In genomic region chr15:85335193-85335939, GRCh38 we compare ENCODE assay signal across 23 cellular contexts. TPM values are rescaled to one million over a fixed set of nuclear protein-coding genes. Genes with fewer than 3 reads are reported as not detected.
A peak's percentile ranks its signal among the peaks of the same experiment; 100 is the strongest.
DNase-seq lines count a peak whose midpoint lies in the region; ATAC-seq, FAIRE-seq and TF ChIP-seq lines count a peak whose summit lies in the region.
"Had no signal": no experiment of that assay in that cellular context is flagged by ENCODE, and none has a peak within 500 bp of the region (broad histone marks: within the 10 kb centered on the region; RNA-seq: fewer than 3 reads in every experiment).

No MANE protein-coding gene starts in this region.

- H3K36me3 Mint-ChIP-seq in WTC11, result no peaks in the 10 kb centered on the region
- H3K36me3 Mint-ChIP-seq: memory B cell had no signal

- in situ Hi-C loops in K562 (cut with MboI), result no loop called here

- TF ChIP-seq RAD21 in K562 (CRISPR knock-in tag; conservative IDR thresholded peaks at IDR 0.05 in 1 of 2, IDR thresholded peaks at IDR 0.05 in 1 of 2) (no peak), liver (IDR thresholded peaks at IDR 0.05) (no peak)

- H3K27ac ChIP-seq in left ventricle myocardium inferior (replicated peaks) (peak overlapping the region; percentile 95), K562 (ENCODE audit: extremely low read depth, low read depth, low read length) (no peak overlapping the region), liver (ENCODE audit: low read depth in 1 of 2, low read length in 2 of 2) (no peak overlapping the region), uterus (peak overlapping the region; percentile 32 to 97), spleen (no peak overlapping the region)
- H3K27ac ChIP-seq: stomach, vagina had no signal

- H3K4me3 ChIP-seq in left ventricle myocardium inferior (no peak overlapping the region), K562 (no peak overlapping the region), liver (ENCODE audit: low read depth in 1 of 3, low read length in 3 of 3) (no peak overlapping the region), uterus (no peak overlapping the region), spleen (no peak overlapping the region)
- H3K4me3 ChIP-seq: gastroesophageal sphincter, MG63, stomach, vagina had no signal

- POLR2A ChIA-PET in K562 (lab: Yijun Ruan, JAX) (interaction anchor here (0.9 to 1.3 kb wide), 2 partner anchors 9 to 19 kb away, joined by 3 to 4 read pairs; no protein-coding TSS in a partner anchor), WTC11 (lab: Charles Lee) (interaction anchor here (0.5 kb wide), 1 partner anchor 372 kb away, joined by 3 read pairs; no protein-coding TSS in a partner anchor)

- peaks cover 76% of the 10 kb centered on the region for H3K4me1 ChIP-seq in left ventricle myocardium inferior
- no peaks in the 10 kb centered on the region; a peak in 1 of 5 replicates for H3K4me1 ChIP-seq in K562 (replicated peaks in 1 of 2; ENCODE audit: control insufficient read depth in 2 of 2, insufficient read depth in 2 of 2, low read length in 2 of 2)
- H3K4me1 ChIP-seq in liver (ENCODE audit: control insufficient read depth in 4 of 4, insufficient read depth in 4 of 4, low read length in 3 of 4), result peaks cover 0 to 18% (median 8%) of the 10 kb centered on the region in 4 donors
- H3K4me1 ChIP-seq in uterus, result peaks cover 0 to 8% of the 10 kb centered on the region in 2 donors
- peaks cover 8 to 29% (median 21%) of the 10 kb centered on the region in 6 donors for H3K4me1 ChIP-seq in spleen

- no peak for FAIRE-seq in K562 (lab: Jason Lieb, UNC)

- DNase-seq in left ventricle myocardium inferior, result no peak
- no peak for DNase-seq in left ventricle myocardium superior
- no peak for DNase-seq in K562 (ENCODE audit: extremely low read depth in 1 of 4, low spot score in 3 of 4)
- no peak for DNase-seq in uterus
- DNase-seq in WTC11 (ENCODE audit: low spot score), result no peak
- DNase-seq in spleen, result no peak
- DNase-seq: ACHN; activated CD8-positive, alpha-beta memory T cell treated with anti-CD3 and anti-CD28 coated beads, Interleukin-2, amount 10 ng/mL, durations not matched to agents 7 days and 5 days; activated effector memory CD4-positive, alpha-beta T cell treated with Interleukin-2 at 50 U/mL for 16 hours; amygdala; CD4-positive, alpha-beta T cell; DMS79; MG63; NCI-H226; NK-92 treated with Interleukin-12 subunit alpha and Interleukin-12 subunit beta, amount 100 ng/mL, for 24 hours; retina; stomach had no signal

- H2AFZ ChIP-seq in K562 (ENCODE audit: low read depth, low read length), result no peak overlapping the region

- no peaks in the 10 kb centered on the region for H3K9me3 ChIP-seq in left ventricle myocardium inferior (replicated peaks)
- no peaks in the 10 kb centered on the region for H3K9me3 ChIP-seq in K562 (replicated peaks; ENCODE audit: control insufficient read depth, insufficient read depth, low read depth, low read length)
- H3K9me3 ChIP-seq in liver (ENCODE audit: control insufficient read depth in 4 of 4, low read length in 3 of 4), result no peaks in the 10 kb centered on the region
- no peaks in the 10 kb centered on the region for H3K9me3 ChIP-seq in uterus
- H3K9me3 ChIP-seq in spleen, result no peaks in the 10 kb centered on the region
- H3K9me3 ChIP-seq: gastroesophageal sphincter, MG63, stomach, vagina had no signal

- TF ChIP-seq POLR2A in K562 (conservative IDR thresholded peaks at IDR 0.05), result no peak
- no peak for TF ChIP-seq POLR2A in uterus (IDR thresholded peaks at IDR 0.05)
- no peak for TF ChIP-seq POLR2A in spleen (IDR thresholded peaks at IDR 0.05)

- H3K9ac ChIP-seq in K562 (ENCODE audit: insufficient read depth in 1 of 2, low read depth in 2 of 2, low read length in 2 of 2) (no peak overlapping the region), liver (ENCODE audit: low read depth in 1 of 2, low read length in 2 of 2) (no peak overlapping the region)

- H3K9me1 ChIP-seq in K562 (ENCODE audit: control insufficient read depth, insufficient read depth, low read length), result no peaks in the 10 kb centered on the region

- no TSS peak for BruUV-seq in K562 (replicated peaks; lab: Mats Ljungman, UMichigan)

- no peaks in the 10 kb centered on the region for H4K20me1 ChIP-seq in K562 (replicated peaks; ENCODE audit: control insufficient read depth, insufficient read depth, low read length)

- H3K4me1 Mint-ChIP-seq in WTC11, result peaks cover 31% of the 10 kb centered on the region

- TF ChIP-seq EP300 in K562 (IDR thresholded peaks at IDR 0.05; ENCODE audit: low read length), result no peak

- no peak overlapping the region for H3K27ac Mint-ChIP-seq in WTC11
- H3K27ac Mint-ChIP-seq: activated CD8-positive, alpha-beta memory T cell treated with anti-CD3 and anti-CD28 coated beads, Interleukin-2, amount 10 ng/mL, durations not matched to agents 7 days and 5 days; CD4-positive, alpha-beta T cell; memory B cell had no signal

- H3K27me3 Mint-ChIP-seq in WTC11 (ENCODE audit: low read depth), result peaks cover 14% of the 10 kb centered on the region
- H3K27me3 Mint-ChIP-seq: activated CD8-positive, alpha-beta memory T cell treated with anti-CD3 and anti-CD28 coated beads, Interleukin-2, amount 10 ng/mL, durations not matched to agents 7 days and 5 days; CD4-positive, alpha-beta T cell; memory B cell had no signal

- no peak for TF ChIP-seq CTCF in left ventricle myocardium inferior (IDR thresholded peaks at IDR 0.05; ENCODE audit: borderline replicate concordance)
- TF ChIP-seq CTCF in K562 (IDR thresholded peaks at IDR 0.05 in 2 of 3, conservative IDR thresholded peaks at IDR 0.05 in 1 of 3; ENCODE audit: insufficient read depth in 2 of 3, low read depth in 1 of 3, low read length in 3 of 3), result no peak
- TF ChIP-seq CTCF in liver (IDR thresholded peaks at IDR 0.05; ENCODE audit: low read depth, low read length, missing input control), result no peak
- no peak for TF ChIP-seq CTCF in uterus (IDR thresholded peaks at IDR 0.05)
- TF ChIP-seq CTCF in WTC11 (IDR thresholded peaks at IDR 0.05), result no peak
- no peak for TF ChIP-seq CTCF in spleen (IDR thresholded peaks at IDR 0.05 in 8 of 11, conservative IDR thresholded peaks at IDR 0.05 in 3 of 11)

- H3K36me3 ChIP-seq in left ventricle myocardium inferior (no peaks in the 10 kb centered on the region), K562 (ENCODE audit: control insufficient read depth, insufficient read depth, low read length) (no peaks in the 10 kb centered on the region), liver (ENCODE audit: control insufficient read depth in 4 of 4, insufficient read depth in 3 of 4, low read depth in 1 of 4, low read length in 3 of 4) (no peaks in the 10 kb centered on the region), uterus (no peaks in the 10 kb centered on the region), spleen (no peaks in the 10 kb centered on the region)
- H3K36me3 ChIP-seq: gastroesophageal sphincter, MG63, stomach, vagina had no signal

- no peak overlapping the region for H3K4me3 Mint-ChIP-seq in WTC11
- H3K4me3 Mint-ChIP-seq: activated CD8-positive, alpha-beta memory T cell treated with anti-CD3 and anti-CD28 coated beads, Interleukin-2, amount 10 ng/mL, durations not matched to agents 7 days and 5 days; CD4-positive, alpha-beta T cell; memory B cell had no signal

- H3K4me2 ChIP-seq in K562 (ENCODE audit: insufficient read depth, low read length), result no peak overlapping the region

- no peaks in the 10 kb centered on the region for H3K27me3 ChIP-seq in left ventricle myocardium inferior (ENCODE audit: low read depth)
- H3K27me3 ChIP-seq in K562 (ENCODE audit: control insufficient read depth in 2 of 2, insufficient read depth in 2 of 2, low read length in 2 of 2), result peaks cover 10 to 26% of the 10 kb centered on the region in 2 experiments; a peak in 3 of 5 replicates
- no peaks in the 10 kb centered on the region for H3K27me3 ChIP-seq in liver (ENCODE audit: control insufficient read depth in 4 of 4, insufficient read depth in 4 of 4, low read length in 3 of 4)
- no peaks in the 10 kb centered on the region for H3K27me3 ChIP-seq in uterus
- H3K27me3 ChIP-seq in spleen (replicated peaks in 1 of 7), result no peaks in the 10 kb centered on the region
- H3K27me3 ChIP-seq: gastroesophageal sphincter, MG63, stomach, vagina had no signal

- CTCF ChIA-PET in K562 (lab: Yijun Ruan, JAX; ENCODE audit: low intra/inter-chr PET ratio), result no interaction called here
- CTCF ChIA-PET in WTC11 (lab: Charles Lee), result interaction anchor here (0.7 kb wide), 1 partner anchor 223 kb away, joined by 3 read pairs; no protein-coding TSS in a partner anchor

- ATAC-seq in left ventricle myocardium superior (no peak), K562 (no peak), GM21825 (IDR thresholded peaks at IDR 0.05; ENCODE audit: unreplicated experiment) (no peak), WTC11 (no peak)
- ATAC-seq: activated CD4-positive, CD25-positive, alpha-beta regulatory T cell treated with anti-CD3 and anti-CD28 coated beads, Interleukin-2, amount 50 U/mL, for 24 hours; activated CD8-positive, alpha-beta memory T cell treated with anti-CD3 and anti-CD28 coated beads, Interleukin-2, amount 10 ng/mL, durations not matched to agents 7 days and 5 days; gastroesophageal sphincter had no signal

- intact Hi-C loops in left ventricle myocardium inferior (cut with micrococcal nuclease) (no loop called here), left ventricle myocardium superior (cut with micrococcal nuclease) (no loop called here), K562 (cut with micrococcal nuclease) (no loop called here), uterus (cut with DNase I; ENCODE audit: low total_unique reads) (no loop called here), spleen (cut with DNase I; ENCODE audit: low total_unique reads) (no loop called here)

- WGBS in K562 (ENCODE audit: insufficient coverage, low coverage, missing lambda C conversion rate), result under 1% methylated on average over 12 of the region's 13 CpGs
- 56% methylated on average over 13 of the region's 13 CpGs for WGBS in liver
- WGBS in spleen, 5 donors, result 70 to 84% (median 77%) methylated on average over 13 of the region's 13 CpGs

- H3K79me2 ChIP-seq in K562 (ENCODE audit: control insufficient read depth, insufficient read depth, low read length), result no peaks in the 10 kb centered on the region

- 0 out of 2 replicates have a peak, but pooled peaks cover 4% of the 10 kb centered on the region for H3K9me3 Mint-ChIP-seq in WTC11
- H3K9me3 Mint-ChIP-seq: CD4-positive, alpha-beta T cell; memory B cell had no signal

RNA-seq across cellular contexts. Expression of gene AKAP13, which starts 45.0 kb away (rescaled TPM):
- total RNA-seq in left ventricle myocardium inferior (331 TPM), left ventricle myocardium superior (284 TPM), K562 (2014; rRNA removed) (0.23 and 0.61 TPM in 2 replicates), K562 (2014; rRNA removed; fragmentation: Illumina TruSeq; extraction: Trizol) (0.58 and 0.70 TPM in 2 replicates), K562 (2015; rRNA removed; fragmentation: Illumina TruSeq; extraction: Trizol) (0.65 and 0.90 TPM in 2 replicates), K562 (2021) (1.7 and 2.6 TPM in 2 replicates), liver (10 to 100 TPM; 37.9 to 92.3 TPM), uterus (100 to 1,000 TPM; 128 to 460 (median 243) TPM), WTC11 (2021) (48.3 to 50.3 TPM (median 48.9 TPM) in 3 replicates), spleen (100 to 1,000 TPM; 228 to 413 (median 271) TPM)
- total RNA-seq in K562 (2011; cell fraction: chromatin; rRNA removed; ENCODE audit: low replicate concordance), result 1.5 and 4.9 TPM in 2 replicates
- total RNA-seq in K562 (2011; cell fraction: nucleolus; rRNA removed), result 0.53 and 3.8 TPM in 2 replicates
- total RNA-seq in K562 (2011; cell fraction: nucleoplasm; rRNA removed), result 2.4 and 5.6 TPM in 2 replicates
- polyA plus RNA-seq in K562 (2011; rRNA removed) (0.01 and 0.42 TPM in 2 replicates), K562 (2014; fragmentation: Illumina TruSeq; extraction: Trizol) (0.28 and 0.51 TPM in 2 replicates), K562 (2014; fragmentation: Nextera tagmentation; extraction: Ambion mirVana) (under 1 TPM; 0.03 to 0.14 TPM), K562 (2014; rRNA removed) (0.15 and 0.16 TPM in 2 replicates), liver (10 to 100 TPM; 18.6 to 37.0 TPM), spleen (10 to 100 TPM; 35.4 to 68.8 (median 59.4) TPM)
- polyA plus RNA-seq in K562 (2011; cell fraction: cytosol; rRNA removed), result 0.01 and 0.28 TPM in 2 replicates
- 0.20 and 0.58 TPM in 2 replicates for polyA plus RNA-seq in K562 (2011; cell fraction: nucleus; rRNA removed)
- polyA plus RNA-seq in K562 (2012), result 0.20 and 0.72 TPM in 2 replicates
- polyA minus RNA-seq in K562 (2011; rRNA and poly(A)+ RNA removed), result 0.36 and 1.6 TPM in 2 replicates
- polyA minus RNA-seq in K562 (2011; cell fraction: cytosol; rRNA and poly(A)+ RNA removed), result 1.0 and 1.4 TPM in 2 replicates
- 0.67 and 1.3 TPM in 2 replicates for polyA minus RNA-seq in K562 (2011; cell fraction: nucleus; rRNA and poly(A)+ RNA removed)

Comparison
In these comparisons a context has a peak if more than half of its experiments do, and no peak if none do; other contexts are left out.
1. H3K27ac ChIP-seq: peak in left ventricle myocardium inferior (single experiment) and uterus (2 of 2); none in K562 (single experiment), liver (0 of 2) and spleen (0 of 8).